ENCODE assay signal across 8 cellular contexts in the genomic region with DNA sequence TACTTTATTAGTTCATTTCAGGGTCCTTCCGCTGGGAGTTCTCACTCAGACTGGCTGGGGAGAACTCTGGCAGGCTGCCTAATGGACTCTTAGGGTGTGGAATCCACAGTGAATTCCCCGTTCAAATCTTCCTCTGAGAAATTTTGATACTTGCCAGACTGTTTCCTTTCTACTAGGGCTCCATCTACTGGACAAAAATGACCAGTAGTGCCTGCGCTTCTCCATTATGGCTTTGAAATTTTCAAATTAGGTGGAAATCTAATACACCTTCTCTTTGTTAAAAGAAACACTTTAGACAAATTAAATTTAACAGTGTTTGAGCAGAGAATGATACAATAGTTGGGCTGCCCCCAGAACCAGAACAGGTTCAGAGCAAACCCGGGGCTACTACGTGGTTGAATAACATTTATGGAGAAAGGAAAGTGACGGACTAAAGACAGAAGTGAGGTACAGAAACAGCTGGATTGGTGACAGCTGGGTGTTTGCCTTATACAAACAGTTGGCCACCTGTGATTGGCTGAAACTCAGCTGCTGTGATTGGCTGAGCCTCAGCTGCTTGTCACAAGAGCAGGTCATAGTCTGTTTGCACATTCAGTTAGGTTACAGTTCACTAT. TPM values are rescaled to one million over a fixed set of nuclear protein-coding genes. Genes with fewer than 3 reads are reported as not detected.
DNase-seq lines count a peak whose midpoint lies in the region; ATAC-seq, FAIRE-seq and TF ChIP-seq lines count a peak whose summit lies in the region.

No MANE protein-coding gene starts in this region.

- H3K27ac Mint-ChIP-seq in T-cell (no peak overlapping the region), memory B cell (no peak overlapping the region)

- H3K36me3 ChIP-seq in HAP-1 (replicated peaks) (no peaks in the 10 kb centered on the region), upper lobe of right lung (no peaks in the 10 kb centered on the region)

- peak; percentile 85 for TF ChIP-seq CTCF in upper lobe of right lung (IDR thresholded peaks at IDR 0.05)

- CTCF ChIA-PET in T-cell (lab: Charles Lee), result interaction anchor here (0.6 to 1.3 kb wide), 8 partner anchors 53 to 227 kb away, joined by 3 to 16 read pairs (median 4); a partner anchor contains a TSS

- peak; percentile 85 for DNase-seq in EH (ENCODE audit: low read depth)
- DNase-seq in HAP-1 (ENCODE audit: low spot score in 2 of 2), result peak; percentile 90 to 91
- DNase-seq in NCI-H146 (lab: John Stamatoyannopoulos, UW), result peak; percentile 65
- DNase-seq in T-cell, result peak in 9 of 34 experiments; percentile 4 to 21 (median 10)
- DNase-seq in memory B cell (ENCODE audit: low spot score in 2 of 2), result peak; percentile 23 to 28
- peak; percentile 73 for DNase-seq in upper lobe of right lung

- H3K36me3 Mint-ChIP-seq in T-cell (no peaks in the 10 kb centered on the region), memory B cell (no peaks in the 10 kb centered on the region)

- H3K27me3 ChIP-seq in HAP-1 (ENCODE audit: low read depth) (no peaks in the 10 kb centered on the region), upper lobe of right lung (no peaks in the 10 kb centered on the region)

- H3K4me3 ChIP-seq in HAP-1 (no peak overlapping the region), upper lobe of right lung (peak overlapping the region; percentile 28)

- no peak overlapping the region for H3K4me3 Mint-ChIP-seq in T-cell
- H3K4me3 Mint-ChIP-seq in memory B cell, result peak overlapping the region; percentile 30

- POLR2A ChIA-PET in T-cell (lab: Charles Lee), result no interaction called here

- H3K4me1 Mint-ChIP-seq in T-cell (peaks cover 0 to 5% (median 4%) of the 10 kb centered on the region in 3 donors), memory B cell (peaks cover 4% of the 10 kb centered on the region)

- FAIRE-seq in endometrium (lab: Jason Lieb, UNC), result peak; percentile 88

- H3K27me3 Mint-ChIP-seq in T-cell (peaks cover 0 to 3% of the 10 kb centered on the region in 2 donors), memory B cell (peaks cover 1% of the 10 kb centered on the region)

- H3K4me1 ChIP-seq in HAP-1 (peaks cover 14% of the 10 kb centered on the region), upper lobe of right lung (no peaks in the 10 kb centered on the region)

- no peaks in the 10 kb centered on the region for H3K9me3 ChIP-seq in HAP-1
- no peaks in the 10 kb centered on the region for H3K9me3 ChIP-seq in upper lobe of right lung

- in situ Hi-C loops in HAP-1 (cut with MboI; ENCODE audit: low sequenced_read_pairs), result no loop called here

- H3K9me3 Mint-ChIP-seq in T-cell, result no peaks in the 10 kb centered on the region
- H3K9me3 Mint-ChIP-seq in memory B cell, result no peaks in the 10 kb centered on the region

- H3K27ac ChIP-seq in upper lobe of right lung, result peak overlapping the region; percentile 69

- intact Hi-C loops in upper lobe of right lung (cut with DNase I), result no loop called here

- ATAC-seq in T-cell (replicated peaks in 1 of 4) (peak; percentile 48 to 59 (median 55)), memory B cell (ENCODE audit: low read depth) (peak; percentile 82), upper lobe of right lung (peak; percentile 88), HG03457 (IDR thresholded peaks at IDR 0.05; ENCODE audit: unreplicated experiment) (no peak)

RNA-seq across cellular contexts. Expression of a gene that starts 52.9 kb away (rescaled TPM):
- total RNA-seq in T-cell (10 to 100 TPM in 4 of 5 donors, 1 to 10 TPM in 1; 9.1 to 12.5 (median 10.1) TPM), upper lobe of right lung (21.6 TPM)
